Comparison of ENCODE assay signal across 8 cellular contexts in genomic region chr6:159726918-159727716, GRCh38. TPM values are rescaled to one million over a fixed set of nuclear protein-coding genes. Genes with fewer than 3 reads are reported as not detected.
DNase-seq lines count a peak whose midpoint lies in the region; ATAC-seq, FAIRE-seq and TF ChIP-seq lines count a peak whose summit lies in the region.

Gene WTAP, plus strand, starts transcription at chr6:159727506. Its CDS starts 8,760 bp downstream, at chr6:159736266.

- peak within 1 kb of the TSS; percentile 97 to 99 (median 99) for H3K9ac ChIP-seq in H1 (replicated peaks in 1 of 4; ENCODE audit: extremely low read depth in 1 of 4, low read depth in 3 of 4, low read length in 3 of 4)
- peak within 1 kb of the TSS; percentile 97 for H3K9ac ChIP-seq in mesenchymal stem cell (ENCODE audit: low read length)

- peaks cover 0 to 5% (median 2%) of the 10 kb centered on the region in 4 experiments; a peak in 3 of 7 replicates for H3K4me1 ChIP-seq in H1 (replicated peaks in 1 of 4; ENCODE audit: control insufficient read depth in 3 of 4, insufficient read depth in 4 of 4, low read length in 3 of 4)
- H3K4me1 ChIP-seq in mesenchymal stem cell (ENCODE audit: control insufficient read depth, insufficient read depth, low read depth, low read length) = no peaks in the 10 kb centered on the region

- CTCF ChIA-PET in H1 (lab: Charles Lee; ENCODE audit: partially characterized antibody) = interaction anchor here (1.4 kb wide), 1 partner anchor 35 kb away, joined by 3 read pairs; the partner anchor contains the start of gene ACAT2

- H3K36me3 ChIP-seq in H1 (ENCODE audit: control insufficient read depth in 2 of 4, insufficient read depth in 4 of 4, low read length in 3 of 4) (peaks cover 0 to 18% (median 0%) of the 10 kb centered on the region in 4 experiments; a peak in 2 of 8 replicates), mesenchymal stem cell (ENCODE audit: control insufficient read depth in 1 of 2, insufficient read depth in 2 of 2, low read depth in 1 of 2, low read length in 2 of 2) (peaks cover under 1 to 14% of the 10 kb centered on the region in 2 experiments)

- H4K8ac ChIP-seq in H1 (ENCODE audit: extremely low read depth, insufficient read depth, low read length) (peak within 1 kb of the TSS; percentile 100), mesenchymal stem cell (ENCODE audit: low read length) (peak within 1 kb of the TSS; percentile 98)

- H2AK5ac ChIP-seq in H1 (ENCODE audit: low read depth, low read length) = peak within 1 kb of the TSS; percentile 49; the same call in 1 of the 2 replicates
- peak within 1 kb of the TSS; percentile 72 for H2AK5ac ChIP-seq in mesenchymal stem cell (ENCODE audit: low read length, severe bottlenecking)

- no peaks in the 10 kb centered on the region for H3K23me2 ChIP-seq in H1 (ENCODE audit: low read depth, low read length)

- H3K27ac ChIP-seq in H1 (ENCODE audit: low read depth, low read length) = peak within 1 kb of the TSS; percentile 100
- peak within 1 kb of the TSS; percentile 100 for H3K27ac ChIP-seq in mesenchymal stem cell (ENCODE audit: low read length, poor library complexity, severe bottlenecking)

- DNase-seq in COR-L47 (lab: John Stamatoyannopoulos, UW) = peak; percentile 91
- peak; percentile 94 for DNase-seq in HT1080 (ENCODE audit: low read depth)
- DNase-seq in NOMO-1 (lab: John Stamatoyannopoulos, UW; ENCODE audit: unreplicated experiment in 2 of 2) = peak; percentile 95 to 97
- DNase-seq in activated CD8-positive, alpha-beta memory T cell treated with anti-CD3 and anti-CD28 coated beads for 4 hours (ENCODE audit: low read depth in 2 of 2) = peak; percentile 92 to 97
- DNase-seq in H1 (ENCODE audit: low read depth in 1 of 2, low spot score in 2 of 2) = peak; percentile 82 to 96
- peak; percentile 95 for DNase-seq in mesenchymal stem cell
- DNase-seq in stimulated activated CD8-positive, alpha-beta memory T cell treated with anti-CD3 and anti-CD28 coated beads, Interleukin-12 subunit alpha, Interleukin-12 subunit beta, amount 100 ng/mL, for 24 hours (ENCODE audit: extremely low read depth) = peak; percentile 90

- peak within 1 kb of the TSS; percentile 99 for H2BK5ac ChIP-seq in H1 (ENCODE audit: low read depth, low read length)
- H2BK5ac ChIP-seq in mesenchymal stem cell (ENCODE audit: low read depth, low read length, poor library complexity, severe bottlenecking) = peak within 1 kb of the TSS; percentile 99

- FAIRE-seq in H1 (lab: Jason Lieb, UNC) = no peak

- POLR2A ChIA-PET in H1 (lab: Charles Lee; ENCODE audit: partially characterized antibody) = interaction anchor here (0.6 to 6.7 kb wide), 28 partner anchors 9 to 667 kb away, joined by 3 to 86 read pairs (median 4); partner anchors contain the start of genes ACAT2, MRPL18, SOD2 and TCP1

- 3% methylated on average over 29 of the region's 93 CpGs; no CpG with 5 or more reads in 1 of the 2 experiments for WGBS in H1 (ENCODE audit: extremely low coverage in 1 of 2, insufficient coverage in 1 of 2, insufficient read length in 1 of 2, insufficient replicate concordance in 2 of 2, low coverage in 1 of 2, low lambda C conversion rate in 2 of 2, missing lambda C conversion rate in 1 of 2), 2 experiments
- WGBS in mesenchymal stem cell = under 1% methylated on average over 53 of the region's 93 CpGs

- H2AFZ ChIP-seq in H1 (ENCODE audit: low read length) = no peak within 1 kb of the TSS; the same call in 1 of the 2 replicates
- peak within 1 kb of the TSS; percentile 100 for H2AFZ ChIP-seq in mesenchymal stem cell (ENCODE audit: low read depth, low read length)

- H3K4me2 ChIP-seq in H1 (ENCODE audit: insufficient read depth in 1 of 2, low read depth in 2 of 2, low read length in 2 of 2) (peak within 1 kb of the TSS; percentile 67 to 77), mesenchymal stem cell (ENCODE audit: low read length, poor library complexity, severe bottlenecking) (peak within 1 kb of the TSS; percentile 82)

- no peak for TF ChIP-seq RAD21 in H1 (IDR thresholded peaks at IDR 0.05 in 1 of 2, conservative IDR thresholded peaks at IDR 0.05 in 1 of 2; ENCODE audit: low read depth in 2 of 2, low read length in 2 of 2)

- no peak within 1 kb of the TSS for H2BK20ac ChIP-seq in H1 (ENCODE audit: low read length)

- H3K9me3 ChIP-seq in H1 (ENCODE audit: insufficient read depth in 2 of 2, low read depth in 1 of 2, low read length in 1 of 2) = no peaks in the 10 kb centered on the region
- no peaks in the 10 kb centered on the region for H3K9me3 ChIP-seq in mesenchymal stem cell (ENCODE audit: control insufficient read depth, low read length)

- TF ChIP-seq POLR2A in H1 (IDR thresholded peaks at IDR 0.05; ENCODE audit: control extremely low read depth in 1 of 2, low read depth in 2 of 2, low read length in 2 of 2) = peak; percentile 97 to 98

- H3K27me3 ChIP-seq in H1 (replicated peaks in 1 of 4; ENCODE audit: control insufficient read depth in 3 of 4, extremely low read depth in 1 of 4, insufficient read depth in 3 of 4, low read length in 3 of 4) (no peaks in the 10 kb centered on the region), mesenchymal stem cell (ENCODE audit: control insufficient read depth in 1 of 2, insufficient read depth in 1 of 2, low read length in 2 of 2) (no peaks in the 10 kb centered on the region)

- peak within 1 kb of the TSS; percentile 83; the same call in 1 of the 2 replicates for H2BK15ac ChIP-seq in H1 (ENCODE audit: low read length)
- H2BK15ac ChIP-seq in mesenchymal stem cell (ENCODE audit: low read depth, poor library complexity, severe bottlenecking) = peak within 1 kb of the TSS; percentile 99

- TF ChIP-seq EP300 in H1 (IDR thresholded peaks at IDR 0.05; ENCODE audit: borderline replicate concordance in 1 of 2, low read depth in 2 of 2, low read length in 2 of 2) = peak in 1 of 2 experiments; percentile 36; a peak in 1 of 3 replicates

- H4K91ac ChIP-seq in H1 (replicated peaks; ENCODE audit: insufficient read length, low read length) (peak within 1 kb of the TSS; percentile 99), mesenchymal stem cell (ENCODE audit: low read length) (peak within 1 kb of the TSS; percentile 99)

- H3K56ac ChIP-seq in H1 (replicated peaks; ENCODE audit: insufficient read length, low read depth, low read length) = peak within 1 kb of the TSS; percentile 99

- peak within 1 kb of the TSS; percentile 50 for H3K14ac ChIP-seq in H1 (ENCODE audit: insufficient read length)
- peak within 1 kb of the TSS; percentile 82 to 100 for H3K14ac ChIP-seq in mesenchymal stem cell (ENCODE audit: low read length in 2 of 2)

- no peak within 1 kb of the TSS for H3K23ac ChIP-seq in H1 (ENCODE audit: insufficient read length)
- H3K23ac ChIP-seq in mesenchymal stem cell (ENCODE audit: low read length in 2 of 2) = peak within 1 kb of the TSS; percentile 94 to 98

- H3K4me3 ChIP-seq in H1 (ENCODE audit: extremely low read depth in 1 of 4, insufficient read depth in 2 of 4, low read depth in 3 of 4, low read length in 4 of 4) (peak within 1 kb of the TSS; percentile 82 to 99 (median 96)), mesenchymal stem cell (ENCODE audit: insufficient read depth in 1 of 2, low read depth in 1 of 2, low read length in 2 of 2) (peak within 1 kb of the TSS; percentile 95 to 98)

- no peak for TF ChIP-seq CTCF in H1 (IDR thresholded peaks at IDR 0.05; ENCODE audit: control extremely low read depth in 1 of 3, insufficient read depth in 1 of 3, low read depth in 1 of 3, low read length in 3 of 3)

- H2BK120ac ChIP-seq in H1 (replicated peaks; ENCODE audit: low read depth, low read length) = peak within 1 kb of the TSS; percentile 91
- H2BK120ac ChIP-seq in mesenchymal stem cell (ENCODE audit: low read depth, low read length) = peak within 1 kb of the TSS; percentile 97

- H3K18ac ChIP-seq in H1 (ENCODE audit: extremely low read depth, low read length) (peak within 1 kb of the TSS; percentile 98), mesenchymal stem cell (ENCODE audit: low read depth in 1 of 2, low read length in 2 of 2) (peak within 1 kb of the TSS; percentile 100)

- peaks cover 39 to 90% of the 10 kb centered on the region in 2 experiments for H3K79me2 ChIP-seq in H1 (ENCODE audit: control insufficient read depth in 1 of 2, insufficient read depth in 2 of 2, low read length in 2 of 2)

- H2BK12ac ChIP-seq in H1 (ENCODE audit: low read depth, low read length) (no peak within 1 kb of the TSS), mesenchymal stem cell (ENCODE audit: low read length in 2 of 2) (peak within 1 kb of the TSS; percentile 6 to 80)

- peak; percentile 73 for ATAC-seq in GM21367 (IDR thresholded peaks at IDR 0.05; ENCODE audit: unreplicated experiment)

- peak within 1 kb of the TSS; percentile 96 for H4K5ac ChIP-seq in H1 (ENCODE audit: insufficient read length, low read depth, low read length)

- peak within 1 kb of the TSS; percentile 99 for H3K4ac ChIP-seq in H1 (replicated peaks; ENCODE audit: insufficient read length, low read depth, low read length)
- H3K4ac ChIP-seq in mesenchymal stem cell (ENCODE audit: low read depth in 1 of 2, low read length in 2 of 2) = peak within 1 kb of the TSS; percentile 99 to 100

- peaks cover 12 to 21% of the 10 kb centered on the region in 2 experiments for H4K20me1 ChIP-seq in H1 (replicated peaks in 1 of 2; ENCODE audit: control insufficient read depth in 1 of 2, insufficient read depth in 2 of 2, low read length in 2 of 2)

- H3K79me1 ChIP-seq in H1 (ENCODE audit: low read depth, low read length) (no peaks in the 10 kb centered on the region; the same call in 1 of the 2 replicates), mesenchymal stem cell (replicated peaks; ENCODE audit: low read length, poor library complexity, severe bottlenecking) (peaks cover 6% of the 10 kb centered on the region)

TF ChIP-seq in H1, 55 proteins besides CTCF, POLR2A, EP300 and RAD21 (continues in another document):
- TF ChIP-seq SIN3A (conservative IDR thresholded peaks at IDR 0.05 in 1 of 2, IDR thresholded peaks at IDR 0.05 in 1 of 2; ENCODE audit: low read depth in 1 of 2, low read length in 2 of 2) (peak in 1 of 2 experiments; percentile 91; a peak in 2 of 4 replicates), SRF (IDR thresholded peaks at IDR 0.05; ENCODE audit: low read depth, low read length) (no peak), KDM1A (IDR thresholded peaks at IDR 0.05; ENCODE audit: borderline replicate concordance, low read length) (no peak)

RNA-seq across cellular contexts. Expression of gene WTAP, which starts in this region (rescaled TPM):
- 100 and 114 TPM in 2 replicates for total RNA-seq in HT1080 (2014; rRNA removed; shearing (Covaris generic))
- 72.7 and 77.1 TPM in 2 replicates for polyA plus RNA-seq in HT1080 (2015; cell fraction: cytosol; rRNA removed)
- polyA plus RNA-seq in HT1080 (2015; cell fraction: nucleus; rRNA removed) = 55.0 and 55.8 TPM in 2 replicates
- total RNA-seq in H1 (2021; fragmentation: NEBNext Ultra II Directional; extraction: Animal tissue kit (Norgen Biotek cat#: 25700)) = 112 and 120 TPM in 2 replicates
- polyA plus RNA-seq in H1 (2011; rRNA removed) = 18.0 and 32.6 TPM in 2 replicates
- 29.4 TPM for polyA plus RNA-seq in H1 (2011; cell fraction: cytosol; rRNA removed)
- 14.5 TPM for polyA plus RNA-seq in H1 (2011; cell fraction: nucleus; rRNA removed)
- polyA plus RNA-seq in H1 (2012, experiment 1 of 2) = 68.6 to 94.3 TPM (median 72.3 TPM) in 4 replicates
- 11.3 TPM for polyA plus RNA-seq in H1 (2012, experiment 2 of 2)
- polyA plus RNA-seq in H1 (2013, experiment 1 of 2) = 85.1 TPM
- polyA plus RNA-seq in H1 (2013, experiment 2 of 2) = 86.1 TPM
- polyA minus RNA-seq in H1 (2011; rRNA and poly(A)+ RNA removed) = 45.6 and 49.7 TPM in 2 replicates
- polyA minus RNA-seq in H1 (2011; cell fraction: cytosol; rRNA and poly(A)+ RNA removed) = 32.6 TPM
- polyA minus RNA-seq in H1 (2011; cell fraction: nucleus; rRNA and poly(A)+ RNA removed) = 52.7 TPM
- 66.5 TPM for polyA plus RNA-seq in mesenchymal stem cell (2013, experiment 1 of 2)
- 69.2 TPM for polyA plus RNA-seq in mesenchymal stem cell (2013, experiment 2 of 2)

Comparison
In these comparisons a context has a peak if more than half of its experiments do, and no peak if none do; other contexts are left out.
1. Peak in every context shown above with its lines: DNase-seq, ATAC-seq, H3K4me3 ChIP-seq and H3K27ac ChIP-seq.